Comparison of ENCODE assay signal across 26 cellular contexts in genomic region chr6:169016758-169017157, GRCh38.
"Had no signal": no experiment of that assay in that cellular context is flagged by ENCODE, and none has a peak within 500 bp of the region (broad histone marks: within the 10 kb centered on the region; RNA-seq: fewer than 3 reads in every experiment).

No MANE protein-coding gene starts in this region.

- H3K36me3 ChIP-seq: stomach, suprapubic skin, thoracic aorta, thyroid gland, tibial artery, tibial nerve, transverse colon, upper lobe of left lung, upper lobe of right lung, uterus, vagina had no signal

- H3K36me3 Mint-ChIP-seq: stimulated activated effector memory CD8-positive, alpha-beta T cell treated with anti-CD3 and anti-CD28 coated beads, Interleukin-12 subunit alpha, Interleukin-12 subunit beta, amount 100 ng/mL, for 72 hours; type B pancreatic cell had no signal

- H3K9me3 ChIP-seq: testis, thyroid gland, upper lobe of right lung, vagina had no signal

- H3K4me1 ChIP-seq: stomach, suprapubic skin, testis, thyroid gland, tibial artery, tibial nerve, transverse colon, upper lobe of left lung, upper lobe of right lung, uterus, vagina had no signal

- H3K27ac ChIP-seq: stomach, suprapubic skin, testis, thoracic aorta, thyroid gland, tibial artery, tibial nerve, transverse colon, upper lobe of left lung, upper lobe of right lung, uterus, vagina had no signal

- DNase-seq: stimulated activated CD4-positive, alpha-beta T cell treated with anti-CD3 and anti-CD28 coated beads, Interleukin-2, amount 100 ng/mL, for 48 hours; stimulated activated CD4-positive, alpha-beta T cell treated with anti-CD3 and anti-CD28 coated beads, Interleukin-4, amount 100 ng/mL, for 1 hour; stimulated activated CD4-positive, alpha-beta T cell treated with anti-CD3 and anti-CD28 coated beads, Interleukin-4, amount 100 ng/mL, for 24 hours; stimulated activated CD4-positive, alpha-beta T cell treated with anti-CD3 and anti-CD28 coated beads, Interleukin-4, amount 100 ng/mL, for 4 hours; stimulated activated CD8-positive, alpha-beta memory T cell treated with anti-CD3 and anti-CD28 coated beads, Interleukin-4, amount 100 ng/mL, for 48 hours; stimulated activated naive B cell treated with anti-CD40 and anti-IgM and Interleukin-4, amounts not matched to agents 10 μg/mL and 1 μg/mL and 100 μg/mL, for 72 hours; stimulated activated naive CD4-positive, alpha-beta T cell; stimulated activated naive CD4-positive, alpha-beta T cell treated with Interleukin-2 at 50 U/mL for 16 hours; stimulated activated naive CD8-positive, alpha-beta T cell treated with anti-CD3 and anti-CD28 coated beads, Interleukin-15, amount 100 ng/mL, for 72 hours; stimulated activated naive CD8-positive, alpha-beta T cell treated with anti-CD3 and anti-CD28 coated beads, Interleukin-15, Interleukin-2, amounts not matched to agents 100 U/mL and 50 U/mL, for 24 hours; stomach; testis; thyroid gland; tibial artery; transverse colon; upper lobe of left lung; upper lobe of right lung; uterus had no signal

- H3K27ac Mint-ChIP-seq: stimulated activated effector memory CD8-positive, alpha-beta T cell treated with anti-CD3 and anti-CD28 coated beads, Interleukin-12 subunit alpha, Interleukin-12 subunit beta, amount 100 ng/mL, for 72 hours; stimulated activated memory B cell treated with anti-CD40 and anti-IgM and Interleukin-4, amounts not matched to agents 10 μg/mL and 1 μg/mL and 100 μg/mL, for 72 hours; stimulated activated naive B cell treated with anti-CD40 and anti-IgM and Interleukin-4, amounts not matched to agents 10 μg/mL and 1 μg/mL and 100 μg/mL, for 72 hours; stimulated activated naive CD8-positive, alpha-beta T cell treated with anti-CD3 and anti-CD28 coated beads, Interleukin-15, amount 100 ng/mL, for 72 hours; stimulated activated naive CD8-positive, alpha-beta T cell treated with anti-CD3 and anti-CD28 coated beads, Interleukin-15, Interleukin-2, amounts not matched to agents 100 ng/mL and 50 ng/mL, for 24 hours; type B pancreatic cell had no signal

- ATAC-seq: stimulated activated effector memory CD8-positive, alpha-beta T cell treated with anti-CD3 and anti-CD28 coated beads, Interleukin-12 subunit alpha, Interleukin-12 subunit beta, amount 100 ng/mL, for 72 hours; stimulated activated memory B cell treated with anti-CD40 and anti-IgM and Interleukin-4, amounts not matched to agents 10 μg/mL and 1 μg/mL and 100 μg/mL, for 72 hours; stimulated activated naive B cell treated with anti-CD40 and anti-IgM and Interleukin-4, amounts not matched to agents 10 μg/mL and 1 μg/mL and 100 μg/mL, for 72 hours; stimulated activated naive CD8-positive, alpha-beta T cell treated with anti-CD3 and anti-CD28 coated beads, Interleukin-15, amount 100 ng/mL, for 72 hours; stimulated activated naive CD8-positive, alpha-beta T cell treated with anti-CD3 and anti-CD28 coated beads, Interleukin-15, Interleukin-2, amounts not matched to agents 100 U/mL and 50 U/mL, for 24 hours; upper lobe of right lung had no signal

- H3K4me3 ChIP-seq: stomach, suprapubic skin, testis, thoracic aorta, thyroid gland, tibial artery, tibial nerve, transverse colon, upper lobe of left lung, upper lobe of right lung, uterus, vagina had no signal

- H3K4me3 Mint-ChIP-seq: stimulated activated effector memory CD8-positive, alpha-beta T cell treated with anti-CD3 and anti-CD28 coated beads, Interleukin-12 subunit alpha, Interleukin-12 subunit beta, amount 100 ng/mL, for 72 hours; stimulated activated memory B cell treated with anti-CD40 and anti-IgM and Interleukin-4, amounts not matched to agents 10 μg/mL and 1 μg/mL and 100 μg/mL, for 72 hours; stimulated activated naive B cell treated with anti-CD40 and anti-IgM and Interleukin-4, amounts not matched to agents 10 μg/mL and 1 μg/mL and 100 μg/mL, for 72 hours; stimulated activated naive CD8-positive, alpha-beta T cell treated with anti-CD3 and anti-CD28 coated beads, Interleukin-15, amount 100 ng/mL, for 72 hours; stimulated activated naive CD8-positive, alpha-beta T cell treated with anti-CD3 and anti-CD28 coated beads, Interleukin-15, Interleukin-2, amounts not matched to agents 100 ng/mL and 50 ng/mL, for 24 hours; type B pancreatic cell had no signal

- H3K4me1 Mint-ChIP-seq: stimulated activated effector memory CD8-positive, alpha-beta T cell treated with anti-CD3 and anti-CD28 coated beads, Interleukin-12 subunit alpha, Interleukin-12 subunit beta, amount 100 ng/mL, for 72 hours; stimulated activated memory B cell treated with anti-CD40 and anti-IgM and Interleukin-4, amounts not matched to agents 10 μg/mL and 1 μg/mL and 100 μg/mL, for 72 hours; stimulated activated naive B cell treated with anti-CD40 and anti-IgM and Interleukin-4, amounts not matched to agents 10 μg/mL and 1 μg/mL and 100 μg/mL, for 72 hours; stimulated activated naive CD8-positive, alpha-beta T cell treated with anti-CD3 and anti-CD28 coated beads, Interleukin-15, amount 100 ng/mL, for 72 hours had no signal
